Comparison of ENCODE assay signal across 12 cellular contexts in genomic region chr4:145507636-145508035, GRCh38. TPM values are rescaled to one million over a fixed set of nuclear protein-coding genes. Genes with fewer than 3 reads are reported as not detected.
DNase-seq lines count a peak whose midpoint lies in the region; ATAC-seq and TF ChIP-seq lines count a peak whose summit lies in the region.
"Had no signal": no experiment of that assay in that cellular context is flagged by ENCODE, and none has a peak within 500 bp of the region (broad histone marks: within the 10 kb centered on the region; RNA-seq: fewer than 3 reads in every experiment).

No MANE protein-coding gene starts in this region.

- WGBS in body of pancreas, 2 donors: 47 to 52% methylated on average over 1 of the region's 1 CpG

- H3K4me1 ChIP-seq in body of pancreas: peaks cover 55% of the 10 kb centered on the region

- no peak for TF ChIP-seq POLR2A in body of pancreas (IDR thresholded peaks at IDR 0.05)

- no peak for TF ChIP-seq CTCF in body of pancreas (IDR thresholded peaks at IDR 0.05)

- intact Hi-C loops in body of pancreas (cut with DNase I): no loop called here

- H3K9me3 ChIP-seq in body of pancreas: peaks cover 0 to 8% (median 0%) of the 10 kb centered on the region in 3 donors

- no peaks in the 10 kb centered on the region for H3K36me3 ChIP-seq in body of pancreas (replicated peaks in 1 of 2; ENCODE audit: insufficient read depth in 1 of 2, low read depth in 2 of 2)

- ATAC-seq in body of pancreas (peak; percentile 58), left lobe of liver (peak; percentile 71), GM21723 (IDR thresholded peaks at IDR 0.05; ENCODE audit: unreplicated experiment) (no peak), HG03342 (IDR thresholded peaks at IDR 0.05; ENCODE audit: unreplicated experiment) (no peak), HG03135 (IDR thresholded peaks at IDR 0.05; ENCODE audit: unreplicated experiment) (no peak)
- ATAC-seq: activated CD8-positive, alpha-beta T cell treated with anti-CD3 and anti-CD28 coated beads for 36 hours; T-helper 17 cell had no signal

- no peaks in the 10 kb centered on the region for H3K27me3 ChIP-seq in body of pancreas
- H3K27me3 ChIP-seq: dorsolateral prefrontal cortex had no signal

- H3K27ac ChIP-seq in body of pancreas: peak overlapping the region in 2 of 4 donors; percentile 40 to 51
- H3K27ac ChIP-seq: dorsolateral prefrontal cortex had no signal

- no peak overlapping the region for H3K4me3 ChIP-seq in body of pancreas
- H3K4me3 ChIP-seq: dorsolateral prefrontal cortex had no signal

- DNase-seq in CMK (ENCODE audit: low read depth): peak; percentile 37
- peak; percentile 42 for DNase-seq in LHCN-M2 (ENCODE audit: low read depth)
- no peak for DNase-seq in body of pancreas
- no peak for DNase-seq in left lobe of liver (ENCODE audit: low spot score)
- DNase-seq in GOT3 (lab: John Stamatoyannopoulos, UW): no peak
- DNase-seq: activated CD8-positive, alpha-beta T cell treated with anti-CD3 and anti-CD28 coated beads for 36 hours; dorsolateral prefrontal cortex; GF-D8; T-helper 17 cell had no signal

RNA-seq across cellular contexts. Expression of gene SMAD1, which starts 26.0 kb away (rescaled TPM):
- total RNA-seq in LHCN-M2 (2014; rRNA removed) (55.5 and 59.9 TPM in 2 replicates), body of pancreas (10 to 100 TPM; 35.3 to 45.5 TPM), left lobe of liver (15.3 TPM)
- 7.3 TPM for polyA plus RNA-seq in LHCN-M2 (2012)

Comparison
In these comparisons a context has a peak if more than half of its experiments do, and no peak if none do; other contexts are left out.
1. DNase-seq: peak in CMK (single experiment) and LHCN-M2 (single experiment); none in body of pancreas (0 of 4), left lobe of liver (single experiment) and GOT3 (single experiment).
2. ATAC-seq: peak in body of pancreas (single experiment) and left lobe of liver (single experiment); none in GM21723 (single experiment), HG03342 (single experiment) and HG03135 (single experiment).